In genomic region chr1:150981177-150981804, GRCh38 we compare ENCODE assay signal across 7 cellular contexts. TPM values are rescaled to one million over a fixed set of nuclear protein-coding genes. Genes with fewer than 3 reads are reported as not detected.
DNase-seq lines count a peak whose midpoint lies in the region; ATAC-seq and TF ChIP-seq lines count a peak whose summit lies in the region.
"Had no signal": no experiment of that assay in that cellular context is flagged by ENCODE, and none has a peak within 500 bp of the region (broad histone marks: within the 10 kb centered on the region; RNA-seq: fewer than 3 reads in every experiment).

No MANE protein-coding gene starts in this region.

- H3K9ac ChIP-seq in mesendoderm (ENCODE audit: low read length), result peak overlapping the region; percentile 49

- intact Hi-C loops in prostate gland (cut with DNase I) (no loop called here), heart left ventricle (cut with DNase I) (loop anchor here in 1 of 10 donors (2.0 kb wide), 1 partner anchor 16 kb away; no protein-coding TSS in a partner anchor)

- peak overlapping the region; percentile 34 for H3K27ac ChIP-seq in mesendoderm (ENCODE audit: low read depth, low read length)
- H3K27ac ChIP-seq in prostate gland, result no peak overlapping the region
- no peak overlapping the region for H3K27ac ChIP-seq in heart left ventricle

- no peak overlapping the region for H4K8ac ChIP-seq in mesendoderm (ENCODE audit: low read depth, low read length)

- no peaks in the 10 kb centered on the region for H3K79me2 ChIP-seq in mesendoderm (ENCODE audit: control insufficient read depth, insufficient read depth, low read length)

- no peak for TF ChIP-seq POLR2A in prostate gland (IDR thresholded peaks at IDR 0.05)
- TF ChIP-seq POLR2A in heart left ventricle (IDR thresholded peaks at IDR 0.05), result no peak

- H3K4me3 ChIP-seq in H7 (ENCODE audit: insufficient read depth, low read depth, low read length) (no peak overlapping the region), mesendoderm (ENCODE audit: low read length) (no peak overlapping the region), prostate gland (no peak overlapping the region), heart left ventricle (no peak overlapping the region)

- DNase-seq in H7 (peak; percentile 89), NCI-H69 (lab: John Stamatoyannopoulos, UW) (peak; percentile 98), mesendoderm (peak; percentile 96), prostate gland (ENCODE audit: low spot score) (no peak), heart left ventricle (no peak)
- DNase-seq: posterior cingulate gyrus had no signal

- H2BK120ac ChIP-seq in mesendoderm (ENCODE audit: low read depth, low read length), result no peak overlapping the region

- H3K36me3 ChIP-seq in H7 (replicated peaks; ENCODE audit: control insufficient read depth, insufficient read depth, low read length) (no peaks in the 10 kb centered on the region), mesendoderm (ENCODE audit: control insufficient read depth, insufficient read depth, low read length) (no peaks in the 10 kb centered on the region), prostate gland (no peaks in the 10 kb centered on the region), heart left ventricle (no peaks in the 10 kb centered on the region)

- no peak overlapping the region for H3K23ac ChIP-seq in mesendoderm (ENCODE audit: low read length)

- no peak for TF ChIP-seq CTCF in prostate gland (IDR thresholded peaks at IDR 0.05)
- no peak for TF ChIP-seq CTCF in heart left ventricle (IDR thresholded peaks at IDR 0.05)

- H3K4ac ChIP-seq in mesendoderm (ENCODE audit: low read depth, low read length), result no peak overlapping the region

- H4K5ac ChIP-seq in mesendoderm (ENCODE audit: low read length), result no peak overlapping the region

- H3K9me3 ChIP-seq in prostate gland, result no peaks in the 10 kb centered on the region
- no peaks in the 10 kb centered on the region for H3K9me3 ChIP-seq in heart left ventricle

- no peak overlapping the region for H2BK5ac ChIP-seq in mesendoderm (ENCODE audit: low read length)

- H3K4me1 ChIP-seq in mesendoderm (ENCODE audit: control insufficient read depth, low read depth, low read length) (peaks cover 16% of the 10 kb centered on the region), prostate gland (replicated peaks) (peaks cover 3% of the 10 kb centered on the region), heart left ventricle (peaks cover 0 to 36% (median 7%) of the 10 kb centered on the region in 12 donors)

- no peaks in the 10 kb centered on the region for H3K79me1 ChIP-seq in mesendoderm (ENCODE audit: low read length)

- ATAC-seq in HG03135 (IDR thresholded peaks at IDR 0.05; ENCODE audit: unreplicated experiment) (no peak), heart left ventricle (no peak)

- no peak overlapping the region for H2AK5ac ChIP-seq in mesendoderm (ENCODE audit: low read length)

- no peak overlapping the region for H3K18ac ChIP-seq in mesendoderm (ENCODE audit: low read length)

- no peak overlapping the region for H3K4me2 ChIP-seq in mesendoderm (ENCODE audit: low read length)

- WGBS in mesendoderm (ENCODE audit: extremely low coverage, insufficient coverage, low lambda C conversion rate), result no CpG with 5 or more reads among the region's 6 CpGs
- 79% methylated on average over 6 of the region's 6 CpGs for WGBS in prostate gland
- WGBS in heart left ventricle, 4 donors, result 85 to 91% (median 89%) methylated on average over 6 of the region's 6 CpGs

- peak overlapping the region; percentile 82 for H3K56ac ChIP-seq in mesendoderm (ENCODE audit: low read length)

- no peak overlapping the region for H2BK15ac ChIP-seq in mesendoderm (replicated peaks; ENCODE audit: low read depth)

- H3K27me3 ChIP-seq in H7 (ENCODE audit: control insufficient read depth, insufficient read depth, low read length) (no peaks in the 10 kb centered on the region), mesendoderm (ENCODE audit: insufficient read depth, low read length, poor library complexity) (no peaks in the 10 kb centered on the region), prostate gland (replicated peaks; ENCODE audit: insufficient read depth) (no peaks in the 10 kb centered on the region), heart left ventricle (no peaks in the 10 kb centered on the region)

RNA-seq across cellular contexts. Expression of gene ANXA9, which starts 0.8 kb away (rescaled TPM):
- total RNA-seq in H7 (2014; rRNA removed; shearing (Covaris generic)), result 0.62 and 1.6 TPM in 2 replicates
- polyA plus RNA-seq in mesendoderm (2013, experiment 1 of 2), result 1.8 TPM
- 1.9 TPM for polyA plus RNA-seq in mesendoderm (2013, experiment 2 of 2)
- total RNA-seq in prostate gland (1 to 10 TPM; 1.1 to 3.4 TPM), heart left ventricle (1 to 10 TPM in 1 of 9 donors, under 1 TPM in 3, not detected in 5; 0.12 to 2.0 (median 0.35) TPM)
- under 1 TPM in 1 of 2 donors, not detected in 1; 0.19 TPM for polyA plus RNA-seq in heart left ventricle

RNA-seq across cellular contexts. Expression of gene CERS2, which starts 6.7 kb away (rescaled TPM):
- 248 and 297 TPM in 2 replicates for total RNA-seq in H7 (2014; rRNA removed; shearing (Covaris generic))
- polyA plus RNA-seq in mesendoderm (2013, experiment 1 of 2), result 226 TPM
- 224 TPM for polyA plus RNA-seq in mesendoderm (2013, experiment 2 of 2)
- total RNA-seq in prostate gland, result 100 to 1,000 TPM; 117 to 141 TPM
- 100 to 1,000 TPM in 2 of 9 donors, 10 to 100 TPM in 7; 51.7 to 113 (median 76.1) TPM for total RNA-seq in heart left ventricle
- 10 to 100 TPM; 72.0 to 94.1 TPM for polyA plus RNA-seq in heart left ventricle

RNA-seq across cellular contexts. Expression of gene MINDY1, which starts 25.4 kb away (rescaled TPM):
- total RNA-seq in H7 (2014; rRNA removed; shearing (Covaris generic)), result 12.6 and 18.4 TPM in 2 replicates
- polyA plus RNA-seq in mesendoderm (2013, experiment 1 of 2), result 4.6 TPM
- 4.8 TPM for polyA plus RNA-seq in mesendoderm (2013, experiment 2 of 2)
- total RNA-seq in prostate gland (10 to 100 TPM; 26.8 to 65.4 TPM), heart left ventricle (10 to 100 TPM; 37.6 to 98.4 (median 54.2) TPM)
- 10 to 100 TPM; 18.5 to 20.4 TPM for polyA plus RNA-seq in heart left ventricle

RNA-seq across cellular contexts. Expression of gene PRUNE1, which starts 27.0 kb away (rescaled TPM):
- total RNA-seq in H7 (2014; rRNA removed; shearing (Covaris generic)), result 33.5 and 36.3 TPM in 2 replicates
- 23.7 TPM for polyA plus RNA-seq in mesendoderm (2013, experiment 1 of 2)
- 23.8 TPM for polyA plus RNA-seq in mesendoderm (2013, experiment 2 of 2)
- total RNA-seq in prostate gland (10 to 100 TPM; 29.2 to 37.5 TPM), heart left ventricle (10 to 100 TPM; 32.5 to 65.3 (median 42.0) TPM)
- polyA plus RNA-seq in heart left ventricle, result 10 to 100 TPM; 15.1 to 22.8 TPM

RNA-seq across cellular contexts. Expression of gene BNIPL, which starts 55.1 kb away (rescaled TPM):
- total RNA-seq in H7 (2014; rRNA removed; shearing (Covaris generic)), result 0.48 and 0.96 TPM in 2 replicates
- 2.2 TPM for polyA plus RNA-seq in mesendoderm (2013, experiment 1 of 2)
- polyA plus RNA-seq in mesendoderm (2013, experiment 2 of 2), result 2.0 TPM
- 10 to 100 TPM; 13.2 to 14.8 TPM for total RNA-seq in prostate gland
- total RNA-seq in heart left ventricle, result under 1 TPM in 7 of 9 donors, not detected in 2; 0.09 to 0.59 (median 0.38) TPM
- under 1 TPM; 0.07 to 0.65 TPM for polyA plus RNA-seq in heart left ventricle

Comparison
In these comparisons a context has a peak if more than half of its experiments do, and no peak if none do; other contexts are left out.
1. DNase-seq: peak in H7 (single experiment), NCI-H69 (single experiment) and mesendoderm (single experiment); none in prostate gland (single experiment) and heart left ventricle (0 of 5).